27 cellular contexts compared by ENCODE assay signal in genomic region chr2:228104215-228104614, GRCh38.
"Had no signal": no experiment of that assay in that cellular context is flagged by ENCODE, and none has a peak within 500 bp of the region (broad histone marks: within the 10 kb centered on the region; RNA-seq: fewer than 3 reads in every experiment).

No MANE protein-coding gene starts in this region.

- H3K27ac ChIP-seq: PC-9, Peyer's patch, SJSA1, SK-N-MC had no signal

- H3K36me3 ChIP-seq: MG63, Peyer's patch, SJSA1 had no signal

- H3K9me3 ChIP-seq: MG63, Peyer's patch, SJSA1 had no signal

- H3K4me3 ChIP-seq: MG63, PC-9, Peyer's patch, SJSA1, SK-N-MC had no signal

- ATAC-seq: HepG2, T-cell had no signal

- FAIRE-seq: HepG2 had no signal

- H3K4me1 ChIP-seq: Peyer's patch, SJSA1 had no signal

- DNase-seq: IMR-90, Karpas-422, KG1, MG63, MV-4-11, NCI-H1048, NCI-H1105, NCI-H1417, NCI-H1436 treated with DMSO at 0.1 percent for 48 hours, NCI-H1694, NCI-H187 treated with DMSO at 0.1 percent for 48 hours, NCI-H2029 treated with DMSO at 0.1 percent for 48 hours, NCI-H2171 treated with DMSO at 0.1 percent for 48 hours, NCI-H510A, NCI-H524 treated with DMSO at 0.1 percent for 48 hours, NCI-H69, NCI-H774, PC-9, Peyer's patch, Right ventricle myocardium superior, RPMI8226, SIG-M5, SW 1271, T-cell had no signal
